ENCODE assay signal across 1 cellular context in genomic region chr6:88709819-88710246, GRCh38.
TF ChIP-seq lines count a peak whose summit lies in the region.

No MANE protein-coding gene starts in this region.

TF ChIP-seq in HepG2, 621 proteins besides CTCF, POLR2A, EP300 and RAD21 (continued from another document):
- TF ChIP-seq ZNF407 (CRISPR knock-in tag; IDR thresholded peaks at IDR 0.05; ENCODE audit: not compliant biosample characterization) (no peak), FOXP1 (IDR thresholded peaks at IDR 0.05) (peak; percentile 71), FOXP1 (CRISPR knock-in tag; IDR thresholded peaks at IDR 0.05) (peak; percentile 98), ZNF30 (CRISPR knock-in tag; IDR thresholded peaks at IDR 0.05) (no peak), ZNF850 (CRISPR knock-in tag; conservative IDR thresholded peaks at IDR 0.05) (no peak), SATB2 (CRISPR knock-in tag; IDR thresholded peaks at IDR 0.05) (no peak), GZF1 (CRISPR knock-in tag; IDR thresholded peaks at IDR 0.05) (no peak), ZNF576 (CRISPR knock-in tag; IDR thresholded peaks at IDR 0.05) (no peak), ZMAT5 (CRISPR knock-in tag; IDR thresholded peaks at IDR 0.05; ENCODE audit: borderline replicate concordance, low read depth) (no peak), ZGPAT (CRISPR knock-in tag; IDR thresholded peaks at IDR 0.05) (peak; percentile 90), POGK (CRISPR knock-in tag; conservative IDR thresholded peaks at IDR 0.05) (0 out of 2 replicates have a peak, but pooled peaks have one; percentile 33), TOPORS (CRISPR knock-in tag; IDR thresholded peaks at IDR 0.05) (0 out of 2 replicates have a peak, but pooled peaks have one; percentile 33), ISL2 (CRISPR knock-in tag; IDR thresholded peaks at IDR 0.05) (peak; percentile 86), CBX2 (IDR thresholded peaks at IDR 0.05; ENCODE audit: low read depth, low read length) (no peak), CBX2 (CRISPR knock-in tag; IDR thresholded peaks at IDR 0.05; ENCODE audit: low read depth) (no peak)
